ENCODE assay signal across 11 cellular contexts in genomic region chr6:25370175-25371036, GRCh38.
DNase-seq lines count a peak whose midpoint lies in the region; ATAC-seq, FAIRE-seq and TF ChIP-seq lines count a peak whose summit lies in the region.
"Had no signal": no experiment of that assay in that cellular context is flagged by ENCODE, and none has a peak within 500 bp of the region (broad histone marks: within the 10 kb centered on the region; RNA-seq: fewer than 3 reads in every experiment).

No MANE protein-coding gene starts in this region.

- H2AFZ ChIP-seq in MM.1S (ENCODE audit: low read length) = no peak overlapping the region

- no peaks in the 10 kb centered on the region for H3K9me2 ChIP-seq in MM.1S (replicated peaks; ENCODE audit: insufficient read depth, low read length)

- peaks cover 98% of the 10 kb centered on the region for H3K79me2 ChIP-seq in MM.1S (ENCODE audit: low read length)

- H3K36me3 Mint-ChIP-seq in activated naive CD4-positive, alpha-beta T cell treated with anti-CD3 and anti-CD28 coated beads, Interleukin-2, amount 50 U/mL, for 72 hours = peaks cover 15 to 32% of the 10 kb centered on the region in 2 donors

- H3K9me3 ChIP-seq in MM.1S (replicated peaks; ENCODE audit: insufficient read depth, low read length) (no peaks in the 10 kb centered on the region), prostate gland (no peaks in the 10 kb centered on the region)
- H3K9me3 ChIP-seq: SJSA1 had no signal

- peak; percentile 77 to 84 for ATAC-seq in activated naive CD4-positive, alpha-beta T cell treated with anti-CD3 and anti-CD28 coated beads, Interleukin-2, amount 50 U/mL, for 72 hours
- ATAC-seq: natural killer cell had no signal

- H3K27ac Mint-ChIP-seq in activated naive CD4-positive, alpha-beta T cell treated with anti-CD3 and anti-CD28 coated beads, Interleukin-2, amount 50 U/mL, for 72 hours = peak overlapping the region; percentile 83 to 86
- H3K27ac Mint-ChIP-seq: natural killer cell had no signal

- DNase-seq in NCI-H510A treated with DMSO at 0.1 percent for 48 hours (lab: John Stamatoyannopoulos, UW) (peak; percentile 70), NCI-H510A (lab: John Stamatoyannopoulos, UW) (no peak), MM.1S (peak; percentile 46), prostate gland (ENCODE audit: low spot score) (peak; percentile 43), AG08395 (ENCODE audit: low spot score) (no peak), RCC 7860 (ENCODE audit: low spot score) (no peak), amygdala (lab: John Stamatoyannopoulos, UW) (no peak)
- DNase-seq in activated naive CD4-positive, alpha-beta T cell treated with anti-CD3 and anti-CD28 coated beads, Interleukin-2, amount 50 U/mL, for 72 hours (ENCODE audit: low spot score in 2 of 2) = peak in 1 of 2 donors; percentile 40
- DNase-seq: dermis blood vessel endothelial cell, natural killer cell had no signal

- TF ChIP-seq POLR2A in prostate gland (IDR thresholded peaks at IDR 0.05) = no peak

- H3F3A ChIP-seq in MM.1S (ENCODE audit: insufficient read depth, low read length) = peaks cover 66% of the 10 kb centered on the region

- H3K9ac ChIP-seq in MM.1S (ENCODE audit: low read length) = peak overlapping the region; percentile 80

- H3K27ac ChIP-seq in MM.1S (ENCODE audit: low read length) (peak overlapping the region; percentile 97), prostate gland (peak overlapping the region in 1 of 2 donors; percentile 36)
- H3K27ac ChIP-seq: SJSA1 had no signal

- peaks cover 8 to 17% of the 10 kb centered on the region in 2 donors for H3K9me3 Mint-ChIP-seq in activated naive CD4-positive, alpha-beta T cell treated with anti-CD3 and anti-CD28 coated beads, Interleukin-2, amount 50 U/mL, for 72 hours
- H3K9me3 Mint-ChIP-seq: natural killer cell had no signal

- WGBS in prostate gland = 64% methylated on average over 10 of the region's 10 CpGs

- H3K4me2 ChIP-seq in MM.1S (ENCODE audit: low read depth, low read length) = peak overlapping the region; percentile 86

- no peaks in the 10 kb centered on the region for H4K20me1 ChIP-seq in MM.1S (ENCODE audit: insufficient read depth, low read length)

- H3K4me1 ChIP-seq in MM.1S (ENCODE audit: low read length) (peaks cover 59% of the 10 kb centered on the region), prostate gland (replicated peaks) (peaks cover 5% of the 10 kb centered on the region)

- no peaks in the 10 kb centered on the region for H3K27me3 ChIP-seq in MM.1S (replicated peaks; ENCODE audit: insufficient read depth, low read length)
- no peaks in the 10 kb centered on the region for H3K27me3 ChIP-seq in prostate gland (replicated peaks; ENCODE audit: insufficient read depth)
- H3K27me3 ChIP-seq: SJSA1 had no signal

- intact Hi-C loops in prostate gland (cut with DNase I) = no loop called here

- H3K36me3 ChIP-seq in MM.1S (replicated peaks; ENCODE audit: insufficient read depth, low read length) = no peaks in the 10 kb centered on the region
- H3K36me3 ChIP-seq in prostate gland = no peaks in the 10 kb centered on the region
- H3K36me3 ChIP-seq: SJSA1 had no signal

- peak overlapping the region; percentile 59 for H3K4me3 ChIP-seq in MM.1S (ENCODE audit: low read length)
- H3K4me3 ChIP-seq in prostate gland = no peak overlapping the region
- H3K4me3 ChIP-seq: SJSA1 had no signal

- no peak for FAIRE-seq in RCC 7860 (lab: Jason Lieb, UNC)

- TF ChIP-seq CTCF in MM.1S (IDR thresholded peaks at IDR 0.05; ENCODE audit: low read length) (no peak), prostate gland (IDR thresholded peaks at IDR 0.05) (no peak)

Comparison
In these comparisons a context has a peak if more than half of its experiments do, and no peak if none do; other contexts are left out.
1. DNase-seq: peak in NCI-H510A treated with DMSO at 0.1 percent for 48 hours (single experiment), MM.1S (single experiment) and prostate gland (single experiment); none in NCI-H510A (single experiment), AG08395 (single experiment), RCC 7860 (single experiment) and amygdala (0 of 56).